Comparison of ENCODE assay signal across 33 cellular contexts in the genomic region with DNA sequence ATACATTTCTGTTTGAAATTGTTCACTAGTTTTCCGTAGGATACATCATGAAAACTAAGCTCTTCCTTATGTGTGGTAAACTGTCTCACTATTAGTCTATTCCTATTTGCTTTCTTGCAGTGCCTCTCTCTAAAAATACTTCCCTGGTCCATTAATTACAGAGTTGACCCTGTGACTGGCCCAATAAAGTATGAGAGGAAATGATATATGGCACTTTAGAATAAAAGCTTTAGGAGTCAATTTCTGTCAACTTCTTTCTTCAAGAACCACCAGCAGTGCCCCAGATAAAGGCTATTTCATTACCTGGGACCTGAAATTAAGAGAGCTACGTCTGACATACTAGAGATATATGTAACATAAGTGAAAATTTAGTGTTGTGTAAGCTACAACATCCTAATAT.
"Had no signal": no experiment of that assay in that cellular context is flagged by ENCODE, and none has a peak within 500 bp of the region (broad histone marks: within the 10 kb centered on the region; RNA-seq: fewer than 3 reads in every experiment).

No MANE protein-coding gene starts in this region.

- H3K9ac ChIP-seq: KMS-11 had no signal

- H3K4me2 ChIP-seq: KMS-11 had no signal

- H3K27ac ChIP-seq: KMS-11 had no signal

- DNase-seq: Kasumi-1, MM.1S, MV-4-11, NCI-H1048, NCI-H1092, NCI-H1092 treated with DMSO at 0.1 percent for 48 hours, NCI-H1105, NCI-H1105 treated with DMSO at 0.1 percent for 48 hours, NCI-H1417 treated with DMSO at 0.1 percent for 48 hours, NCI-H1436, NCI-H1436 treated with DMSO at 0.1 percent for 48 hours, NCI-H146, NCI-H1694, NCI-H1694 treated with DMSO at 0.1 percent for 48 hours, NCI-H187, NCI-H187 treated with DMSO at 0.1 percent for 48 hours, NCI-H1930, NCI-H2029, NCI-H2029 treated with DMSO at 0.1 percent for 48 hours, NCI-H2081, NCI-H2081 treated with DMSO at 0.1 percent for 48 hours, NCI-H2107, NCI-H2171, NCI-H2171 treated with DMSO at 0.1 percent for 48 hours, NCI-H2227 treated with DMSO at 0.1 percent for 48 hours, NCI-H226, NCI-H345, NCI-H446, NCI-H446 treated with DMSO at 0.1 percent for 48 hours, NCI-H510A, NCI-H510A treated with DMSO at 0.1 percent for 48 hours, NCI-H524 had no signal
